In the genomic region with DNA sequence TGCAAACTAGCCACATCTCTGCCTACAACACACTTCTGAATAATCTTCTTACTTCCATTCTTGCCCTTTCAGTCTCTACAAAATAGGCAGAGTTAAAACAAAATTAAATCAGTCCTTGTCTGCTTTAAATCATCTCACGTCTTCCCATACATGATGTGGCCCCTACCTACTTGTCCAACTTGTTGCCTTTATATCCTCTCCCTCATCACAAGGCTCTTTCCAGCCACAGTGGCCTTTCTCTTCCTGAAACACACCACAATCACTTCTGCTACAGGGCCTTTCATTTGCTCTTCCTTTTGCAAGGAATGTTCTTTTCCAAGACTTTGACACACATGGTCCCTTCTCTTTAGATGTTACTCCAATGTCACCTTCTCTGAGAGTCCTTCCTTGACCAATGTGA, we compare ENCODE assay signal across 8 cellular contexts. TPM values are rescaled to one million over a fixed set of nuclear protein-coding genes. Genes with fewer than 3 reads are reported as not detected.
DNase-seq lines count a peak whose midpoint lies in the region; ATAC-seq and TF ChIP-seq lines count a peak whose summit lies in the region.

No MANE protein-coding gene starts in this region.

- H3K4me1 Mint-ChIP-seq in CD4-positive, alpha-beta memory T cell: peaks cover 24 to 55% (median 35%) of the 10 kb centered on the region in 4 donors

- POLR2A ChIA-PET in CD4-positive, alpha-beta memory T cell (lab: Charles Lee; ENCODE audit: partially characterized antibody): interaction anchor here (2.0 to 3.3 kb wide), 3 partner anchors 11 to 77 kb away, joined by 11 to 16 read pairs (median 15); a partner anchor contains a TSS

- CTCF ChIA-PET in CD4-positive, alpha-beta memory T cell (lab: Charles Lee; ENCODE audit: partially characterized antibody): interaction anchor here (3.1 to 7.3 kb wide), 2 partner anchors 12 to 20 kb away, joined by 15 to 72 read pairs; no protein-coding TSS in a partner anchor

- peaks cover 4 to 23% of the 10 kb centered on the region in 2 donors for H3K36me3 Mint-ChIP-seq in CD4-positive, alpha-beta memory T cell

- intact Hi-C loops in CD4-positive, alpha-beta memory T cell (cut with micrococcal nuclease): loop anchor here (2.0 kb wide), 1 partner anchor 746 kb away; a partner anchor contains a TSS

- H3K9me3 Mint-ChIP-seq in CD4-positive, alpha-beta memory T cell: no peaks in the 10 kb centered on the region

- no peaks in the 10 kb centered on the region for H3K9me3 ChIP-seq in CD4-positive, alpha-beta memory T cell (ENCODE audit: control insufficient read depth in 1 of 2, low read length in 2 of 2)
- H3K9me3 ChIP-seq in Loucy (ENCODE audit: insufficient read depth, low read depth, low read length) (no peaks in the 10 kb centered on the region), osteoblast (ENCODE audit: low read depth, low read length) (no peaks in the 10 kb centered on the region)
- no peaks in the 10 kb centered on the region for H3K9me3 ChIP-seq in effector memory CD4-positive, alpha-beta T cell (ENCODE audit: control insufficient read depth, low read length)

- H4K20me1 ChIP-seq in Loucy (ENCODE audit: insufficient read depth, low read length, poor library complexity, severe bottlenecking) (peaks cover 60% of the 10 kb centered on the region), osteoblast (ENCODE audit: insufficient read depth, low read length) (peaks cover 36% of the 10 kb centered on the region)

- peaks cover 90% of the 10 kb centered on the region for H3K79me2 ChIP-seq in Loucy (ENCODE audit: insufficient read depth, low read length)
- peaks cover 80% of the 10 kb centered on the region for H3K79me2 ChIP-seq in osteoblast (ENCODE audit: insufficient read depth, low read length)

- peak overlapping the region in 1 of 2 donors; percentile 72 for H3K4me3 ChIP-seq in CD4-positive, alpha-beta memory T cell (ENCODE audit: low read length in 2 of 2)
- H3K4me3 ChIP-seq in Loucy (ENCODE audit: low read length, poor library complexity, severe bottlenecking) (peak overlapping the region; percentile 92), osteoblast (ENCODE audit: insufficient read depth, low read length) (peak overlapping the region; percentile 80)
- peak overlapping the region; percentile 88 for H3K4me3 ChIP-seq in effector memory CD4-positive, alpha-beta T cell (ENCODE audit: insufficient read depth, low read depth, low read length, poor library complexity, severe bottlenecking)

- TF ChIP-seq CTCF in Loucy (conservative IDR thresholded peaks at IDR 0.05; ENCODE audit: low read length) (no peak), osteoblast (IDR thresholded peaks at IDR 0.05; ENCODE audit: extremely low read depth, low read depth, low read length) (no peak)

- H2AFZ ChIP-seq in Loucy (ENCODE audit: low read length) (no peak overlapping the region), osteoblast (ENCODE audit: low read length) (no peak overlapping the region)

- DNase-seq in CD4-positive, alpha-beta memory T cell: no peak
- DNase-seq in effector memory CD4-positive, alpha-beta T cell: no peak
- DNase-seq in osteoblast (ENCODE audit: insufficient read length, low spot score, missing footprints) (no peak), OCI-M2 (lab: John Stamatoyannopoulos, UW; ENCODE audit: unreplicated experiment) (no peak)

- no peak overlapping the region for H3K27ac Mint-ChIP-seq in CD4-positive, alpha-beta memory T cell

- H3K27me3 Mint-ChIP-seq in CD4-positive, alpha-beta memory T cell: no peaks in the 10 kb centered on the region

- H3K9ac ChIP-seq in Loucy (ENCODE audit: low read depth, low read length, poor library complexity, severe bottlenecking): peak overlapping the region; percentile 93

- ATAC-seq in GM21576 (IDR thresholded peaks at IDR 0.05; ENCODE audit: unreplicated experiment): no peak
- no peak for ATAC-seq in HG02798 (IDR thresholded peaks at IDR 0.05; ENCODE audit: poor library complexity, unreplicated experiment)
- ATAC-seq in GM18502 (IDR thresholded peaks at IDR 0.05; ENCODE audit: poor library complexity, unreplicated experiment): no peak

- no peaks in the 10 kb centered on the region for H3F3A ChIP-seq in Loucy (ENCODE audit: low read depth)

- H3K9me2 ChIP-seq in Loucy (replicated peaks; ENCODE audit: low read depth, low read length): no peaks in the 10 kb centered on the region

- peak overlapping the region; percentile 95 for H3K4me2 ChIP-seq in Loucy (ENCODE audit: low read depth, low read length, poor library complexity, severe bottlenecking)
- peak overlapping the region; percentile 95 for H3K4me2 ChIP-seq in osteoblast (ENCODE audit: insufficient read depth, low read length)

- no peaks in the 10 kb centered on the region for H3K36me3 ChIP-seq in CD4-positive, alpha-beta memory T cell (ENCODE audit: insufficient read depth, low read length)
- H3K36me3 ChIP-seq in Loucy (ENCODE audit: insufficient read depth, low read length) (0 out of 2 replicates have a peak, but pooled peaks cover 3% of the 10 kb centered on the region), osteoblast (ENCODE audit: insufficient read depth, low read length) (peaks cover 7% of the 10 kb centered on the region)
- H3K36me3 ChIP-seq in effector memory CD4-positive, alpha-beta T cell (ENCODE audit: control insufficient read depth, insufficient read depth, low read length): no peaks in the 10 kb centered on the region

- no peak overlapping the region for H3K4me3 Mint-ChIP-seq in CD4-positive, alpha-beta memory T cell

- H3K4me1 ChIP-seq in CD4-positive, alpha-beta memory T cell (ENCODE audit: insufficient read depth, low read length): peaks cover 66% of the 10 kb centered on the region
- H3K4me1 ChIP-seq in Loucy (ENCODE audit: insufficient read depth, low read length, poor library complexity, severe bottlenecking) (peaks cover 70% of the 10 kb centered on the region), osteoblast (ENCODE audit: insufficient read depth, low read length) (peaks cover 37% of the 10 kb centered on the region)
- H3K4me1 ChIP-seq in effector memory CD4-positive, alpha-beta T cell (ENCODE audit: control insufficient read depth, insufficient read depth, low read length, poor library complexity, severe bottlenecking): peaks cover 19% of the 10 kb centered on the region

- H3K27ac ChIP-seq in CD4-positive, alpha-beta memory T cell (ENCODE audit: low read depth, low read length): peak overlapping the region; percentile 97
- H3K27ac ChIP-seq in effector memory CD4-positive, alpha-beta T cell (ENCODE audit: insufficient read depth, low read length, poor library complexity, severe bottlenecking): peak overlapping the region; percentile 98
- H3K27ac ChIP-seq in osteoblast (ENCODE audit: low read depth, low read length): peak overlapping the region; percentile 21

- H3K27me3 ChIP-seq in CD4-positive, alpha-beta memory T cell (ENCODE audit: insufficient read depth, low read length): no peaks in the 10 kb centered on the region
- H3K27me3 ChIP-seq in Loucy (ENCODE audit: insufficient read depth, low read length, poor library complexity, severe bottlenecking) (no peaks in the 10 kb centered on the region), osteoblast (ENCODE audit: insufficient read depth, low read length) (no peaks in the 10 kb centered on the region)
- H3K27me3 ChIP-seq in effector memory CD4-positive, alpha-beta T cell (replicated peaks; ENCODE audit: control insufficient read depth, insufficient read depth, low read length, poor library complexity, severe bottlenecking): no peaks in the 10 kb centered on the region

RNA-seq across cellular contexts. Expression of a gene that starts 1.7 kb away (rescaled TPM):
- 10 to 100 TPM; 94.1 to 96.3 TPM for total RNA-seq in CD4-positive, alpha-beta memory T cell
- 10 to 100 TPM in 1 of 2 donors, 1 to 10 TPM in 1; 9.5 to 15.9 TPM for polyA plus RNA-seq in CD4-positive, alpha-beta memory T cell
- total RNA-seq in osteoblast: 32.7 and 35.5 TPM in 2 replicates

Comparison
In these comparisons a context has a peak if more than half of its experiments do, and no peak if none do; other contexts are left out.
1. H3K27ac ChIP-seq: peak in every context shown above with its lines; median percentile 98 in effector memory CD4-positive, alpha-beta T cell; 97 in CD4-positive, alpha-beta memory T cell; 21 in osteoblast.